28 cellular contexts compared by ENCODE assay signal in the genomic region with DNA sequence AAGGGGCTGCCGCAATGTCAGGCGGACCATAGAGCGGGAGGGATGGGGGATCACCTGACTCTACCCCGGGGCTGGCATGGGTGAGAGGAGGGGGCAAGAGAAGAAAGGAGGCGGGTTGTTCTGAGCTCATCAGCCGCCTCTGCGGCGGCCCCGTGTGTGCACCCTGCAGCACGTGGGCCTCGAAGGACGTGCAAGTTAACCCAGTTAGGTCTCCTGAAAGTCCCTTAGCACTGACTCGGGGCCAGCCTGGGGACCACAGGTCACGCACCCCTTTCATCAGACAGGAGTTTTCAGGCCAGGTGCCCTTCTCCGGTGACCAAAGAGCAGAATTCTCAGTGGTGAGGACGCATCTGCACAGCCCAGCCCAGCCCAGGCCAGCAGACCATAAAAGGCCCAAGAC. TPM values are rescaled to one million over a fixed set of nuclear protein-coding genes. Genes with fewer than 3 reads are reported as not detected.
"Had no signal": no experiment of that assay in that cellular context is flagged by ENCODE, and none has a peak within 500 bp of the region (broad histone marks: within the 10 kb centered on the region; RNA-seq: fewer than 3 reads in every experiment).

No MANE protein-coding gene starts in this region.

- ATAC-seq: activated CD8-positive, alpha-beta memory T cell treated with anti-CD3 and anti-CD28 coated beads, Interleukin-2, amount 10 ng/mL, durations not matched to agents 7 days and 5 days; esophagus mucosa; left lung; lower lobe of right lung; upper lobe of right lung had no signal

- H3K4me1 Mint-ChIP-seq: activated CD4-positive, alpha-beta memory T cell treated with anti-CD3 and anti-CD28 coated beads, Interleukin-2, amount 10 ng/mL, durations not matched to agents 7 days and 5 days; activated CD4-positive, alpha-beta T cell treated with anti-CD3 and anti-CD28 coated beads, Interleukin-2, amount 10 ng/mL, durations not matched to agents 24 days and 14 days; activated CD8-positive, alpha-beta memory T cell treated with anti-CD3 and anti-CD28 coated beads, Interleukin-2, amount 10 ng/mL, durations not matched to agents 7 days and 5 days; nephron had no signal

- H3K27ac Mint-ChIP-seq: activated CD4-positive, alpha-beta memory T cell treated with anti-CD3 and anti-CD28 coated beads, Interleukin-2, amount 10 ng/mL, durations not matched to agents 7 days and 5 days; activated CD4-positive, alpha-beta T cell treated with anti-CD3 and anti-CD28 coated beads, Interleukin-2, amount 10 ng/mL, durations not matched to agents 24 days and 14 days; activated CD8-positive, alpha-beta memory T cell treated with anti-CD3 and anti-CD28 coated beads, Interleukin-2, amount 10 ng/mL, durations not matched to agents 7 days and 5 days; activated naive CD4-positive, alpha-beta T cell treated with anti-CD3 and anti-CD28 coated beads for 36 hours; activated naive CD8-positive, alpha-beta T cell treated with anti-CD3 and anti-CD28 coated beads, Interleukin-2, amount 10 ng/mL, durations not matched to agents 7 days and 5 days; activated T-helper 1 cell treated with anti-CD3 and anti-CD28 coated beads, Interleukin-12 subunit alpha, Interleukin-12 subunit beta, Interleukin-2, Interleukin-4 antibody, amounts not matched to agents 30 ng/mL and 10 ng/mL and 1 ng/mL, durations not matched to agents 14 hours and 24 hours and 36 hours; nephron; stimulated activated naive CD8-positive, alpha-beta T cell treated with anti-CD3 and anti-CD28 coated beads, Interleukin-15, Interleukin-2, amounts not matched to agents 100 ng/mL and 50 ng/mL, for 24 hours had no signal

- DNase-seq: activated CD4-positive, alpha-beta memory T cell treated with anti-CD3 and anti-CD28 coated beads, Interleukin-2, amount 10 ng/mL, durations not matched to agents 7 days and 5 days; activated CD4-positive, alpha-beta T cell treated with anti-CD3 and anti-CD28 coated beads, Interleukin-2, amount 10 ng/mL, durations not matched to agents 24 days and 14 days; activated CD4-positive, CD25-positive, alpha-beta regulatory T cell treated with anti-CD3 and anti-CD28 coated beads, Interleukin-2, amount 50 U/mL, for 72 hours; activated CD8-positive, alpha-beta memory T cell treated with anti-CD3 and anti-CD28 coated beads, Interleukin-2, amount 10 ng/mL, durations not matched to agents 7 days and 5 days; activated effector memory CD4-positive, alpha-beta T cell treated with anti-CD3 and anti-CD28 coated beads, Interleukin-2, amount 50 U/mL, for 16 hours; activated naive CD4-positive, alpha-beta T cell treated with anti-CD3 and anti-CD28 coated beads for 36 hours; activated naive CD8-positive, alpha-beta T cell treated with anti-CD3 and anti-CD28 coated beads, Interleukin-2, amount 10 ng/mL, durations not matched to agents 7 days and 5 days; amniotic stem cell; brain microvascular endothelial cell; foreskin fibroblast; head of caudate nucleus; left lung; lower lobe of right lung; mesenchymal stem cell; right lobe of liver; stimulated activated CD4-positive, alpha-beta T cell treated with anti-CD3 and anti-CD28 coated beads, Interleukin-4, amount 100 ng/mL, for 1 hour; substantia nigra; T-helper 2 cell; thyroid gland; upper lobe of right lung had no signal

- H3K27me3 Mint-ChIP-seq: progenitor cell of endocrine pancreas had no signal

- H3K36me3 Mint-ChIP-seq: activated CD8-positive, alpha-beta memory T cell treated with anti-CD3 and anti-CD28 coated beads, Interleukin-2, amount 10 ng/mL, durations not matched to agents 7 days and 5 days; activated naive CD8-positive, alpha-beta T cell treated with anti-CD3 and anti-CD28 coated beads, Interleukin-2, amount 10 ng/mL, durations not matched to agents 7 days and 5 days had no signal

- H3K9me3 Mint-ChIP-seq: activated CD4-positive, alpha-beta memory T cell treated with anti-CD3 and anti-CD28 coated beads, Interleukin-2, amount 10 ng/mL, durations not matched to agents 7 days and 5 days; activated CD4-positive, alpha-beta T cell treated with anti-CD3 and anti-CD28 coated beads, Interleukin-2, amount 10 ng/mL, durations not matched to agents 24 days and 14 days; activated T-helper 1 cell treated with anti-CD3 and anti-CD28 coated beads, Interleukin-12 subunit alpha, Interleukin-12 subunit beta, Interleukin-2, Interleukin-4 antibody, amounts not matched to agents 30 ng/mL and 10 ng/mL and 1 ng/mL, durations not matched to agents 14 hours and 24 hours and 36 hours; stimulated activated naive CD8-positive, alpha-beta T cell treated with anti-CD3 and anti-CD28 coated beads, Interleukin-15, Interleukin-2, amounts not matched to agents 100 ng/mL and 50 ng/mL, for 24 hours had no signal

- H3K4me3 Mint-ChIP-seq: activated CD4-positive, alpha-beta memory T cell treated with anti-CD3 and anti-CD28 coated beads, Interleukin-2, amount 10 ng/mL, durations not matched to agents 7 days and 5 days; activated CD4-positive, alpha-beta T cell treated with anti-CD3 and anti-CD28 coated beads, Interleukin-2, amount 10 ng/mL, durations not matched to agents 24 days and 14 days; activated CD8-positive, alpha-beta memory T cell treated with anti-CD3 and anti-CD28 coated beads, Interleukin-2, amount 10 ng/mL, durations not matched to agents 7 days and 5 days; activated naive CD4-positive, alpha-beta T cell treated with anti-CD3 and anti-CD28 coated beads for 36 hours; activated naive CD8-positive, alpha-beta T cell treated with anti-CD3 and anti-CD28 coated beads, Interleukin-2, amount 10 ng/mL, durations not matched to agents 7 days and 5 days; activated T-helper 1 cell treated with anti-CD3 and anti-CD28 coated beads, Interleukin-12 subunit alpha, Interleukin-12 subunit beta, Interleukin-2, Interleukin-4 antibody, amounts not matched to agents 30 ng/mL and 10 ng/mL and 1 ng/mL, durations not matched to agents 14 hours and 24 hours and 36 hours; nephron; stimulated activated naive CD8-positive, alpha-beta T cell treated with anti-CD3 and anti-CD28 coated beads, Interleukin-15, Interleukin-2, amounts not matched to agents 100 ng/mL and 50 ng/mL, for 24 hours had no signal

RNA-seq across cellular contexts. Expression of a gene that starts 58.0 kb away (rescaled TPM):
- total RNA-seq: activated naive CD4-positive, alpha-beta T cell treated with anti-CD3 and anti-CD28 coated beads for 36 hours; activated naive CD8-positive, alpha-beta T cell treated with anti-CD3 and anti-CD28 coated beads, Interleukin-2, amount 10 ng/mL, durations not matched to agents 7 days and 5 days; esophagus mucosa; lower lobe of right lung; mononuclear cell; osteocyte; renal cortical epithelial cell; upper lobe of right lung had no signal
